ENCODE assay signal across 17 cellular contexts in the genomic region with DNA sequence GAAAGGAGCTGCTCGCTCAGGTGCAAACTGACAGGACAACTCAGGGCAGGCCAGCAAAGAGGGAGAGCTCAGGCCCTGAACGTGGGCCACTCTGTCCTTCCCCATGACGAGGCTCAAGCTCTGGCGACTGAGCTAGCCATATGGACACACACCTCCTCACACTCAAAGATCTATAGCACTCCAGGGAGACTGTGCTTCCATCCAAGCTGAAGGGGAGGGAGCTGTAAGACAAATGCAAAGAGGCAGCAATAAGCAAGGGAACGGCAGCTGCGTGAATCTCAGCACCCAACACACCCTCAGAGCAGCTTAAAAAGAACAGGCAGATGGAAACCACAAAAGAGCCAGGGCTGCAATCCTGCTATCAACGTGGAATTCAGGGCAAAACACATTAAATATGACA. TPM values are rescaled to one million over a fixed set of nuclear protein-coding genes. Genes with fewer than 3 reads are reported as not detected.
DNase-seq lines count a peak whose midpoint lies in the region; ATAC-seq and TF ChIP-seq lines count a peak whose summit lies in the region.
"Had no signal": no experiment of that assay in that cellular context is flagged by ENCODE, and none has a peak within 500 bp of the region (broad histone marks: within the 10 kb centered on the region; RNA-seq: fewer than 3 reads in every experiment).

No MANE protein-coding gene starts in this region.

- H3K4me3 Mint-ChIP-seq in brain (no peak overlapping the region), nephron progenitor cell (peak overlapping the region; percentile 26)
- H3K4me3 Mint-ChIP-seq: CD14-positive monocyte had no signal

- no peaks in the 10 kb centered on the region for H3K27me3 ChIP-seq in right atrium auricular region
- H3K27me3 ChIP-seq: MG63 had no signal

- H3K4me1 Mint-ChIP-seq in brain (no peaks in the 10 kb centered on the region), nephron progenitor cell (peaks cover 52% of the 10 kb centered on the region)
- H3K4me1 Mint-ChIP-seq: CD14-positive monocyte had no signal

- DNase-seq in cardiac septum (ENCODE audit: low spot score) = peak; percentile 17
- DNase-seq in right atrium auricular region (ENCODE audit: low spot score) = no peak
- no peak for DNase-seq in nephron progenitor cell
- DNase-seq in GM13976 (ENCODE audit: low spot score) = no peak
- DNase-seq in islet precursor cell = no peak
- DNase-seq: COR-L47, GF-D8, IMR-90, Karpas-422, MG63, NCI-H1092 treated with DMSO at 0.1 percent for 48 hours, NCI-H510A treated with DMSO at 0.1 percent for 48 hours, NCI-H82, PC-3 had no signal

- intact Hi-C loops in cardiac septum (cut with DNase I) = no loop called here

- H3K36me3 Mint-ChIP-seq in brain = peaks cover 60% of the 10 kb centered on the region
- H3K36me3 Mint-ChIP-seq in nephron progenitor cell (ENCODE audit: low read depth) = peaks cover 57% of the 10 kb centered on the region

- H3K27ac Mint-ChIP-seq in brain (peak overlapping the region; percentile 19 to 85 (median 42)), nephron progenitor cell (peak overlapping the region; percentile 91)
- H3K27ac Mint-ChIP-seq: CD14-positive monocyte had no signal

- no peaks in the 10 kb centered on the region for H3K9me3 Mint-ChIP-seq in brain
- no peaks in the 10 kb centered on the region for H3K9me3 Mint-ChIP-seq in nephron progenitor cell
- H3K9me3 Mint-ChIP-seq: CD14-positive monocyte had no signal

- H3K27ac ChIP-seq in right atrium auricular region = no peak overlapping the region

- in situ Hi-C loops in GM13976 (cut with MboI; ENCODE audit: low sequenced_read_pairs, unreplicated experiment) = no loop called here

- TF ChIP-seq CTCF in right atrium auricular region (IDR thresholded peaks at IDR 0.05) = no peak
- TF ChIP-seq CTCF in brain (conservative IDR thresholded peaks at IDR 0.05) = no peak
- TF ChIP-seq CTCF in nephron progenitor cell (IDR thresholded peaks at IDR 0.05) = no peak
- TF ChIP-seq CTCF in GM13976 (IDR thresholded peaks at IDR 0.05; ENCODE audit: borderline replicate concordance, control extremely low read depth, extremely low read depth, insufficient read depth, missing control alignments) = no peak

- H3K27me3 Mint-ChIP-seq in brain (peaks cover 3% of the 10 kb centered on the region), nephron progenitor cell (ENCODE audit: low read depth, poor library complexity) (no peaks in the 10 kb centered on the region)

- H3K4me3 ChIP-seq in right atrium auricular region = no peak overlapping the region
- H3K4me3 ChIP-seq: MG63 had no signal

- ATAC-seq in GM21526 (IDR thresholded peaks at IDR 0.05; ENCODE audit: low FRiP score, unreplicated experiment) = no peak
- ATAC-seq: PC-3 had no signal

- no peaks in the 10 kb centered on the region for H3K4me1 ChIP-seq in right atrium auricular region

- peaks cover 50% of the 10 kb centered on the region for H3K36me3 ChIP-seq in right atrium auricular region

- H3K9me3 ChIP-seq in right atrium auricular region = no peaks in the 10 kb centered on the region
- H3K9me3 ChIP-seq: MG63 had no signal

RNA-seq across cellular contexts. Expression of a gene that starts 13.5 kb away (rescaled TPM):
- total RNA-seq in cardiac septum (43.7 TPM), right atrium auricular region (10 to 100 TPM; 25.5 to 61.5 TPM)
- polyA plus RNA-seq in brain (ENCODE audit: insufficient read depth, low read depth, low replicate concordance) = 78.7 TPM

RNA-seq across cellular contexts. Expression of a gene that starts 27.2 kb away (rescaled TPM):
- total RNA-seq in cardiac septum (9.9 TPM), right atrium auricular region (10 to 100 TPM in 1 of 2 donors, 1 to 10 TPM in 1; 6.7 to 13.5 TPM)
- polyA plus RNA-seq in brain (ENCODE audit: insufficient read depth, low read depth, low replicate concordance) = 6.2 TPM

RNA-seq across cellular contexts. Expression of a gene that starts 27.5 kb away (rescaled TPM):
- total RNA-seq in cardiac septum (0.65 TPM), right atrium auricular region (under 1 TPM; 0.39 to 0.44 TPM)
- 3.5 TPM for polyA plus RNA-seq in brain (ENCODE audit: insufficient read depth, low read depth, low replicate concordance)
